25 cellular contexts compared by ENCODE assay signal in the genomic region with DNA sequence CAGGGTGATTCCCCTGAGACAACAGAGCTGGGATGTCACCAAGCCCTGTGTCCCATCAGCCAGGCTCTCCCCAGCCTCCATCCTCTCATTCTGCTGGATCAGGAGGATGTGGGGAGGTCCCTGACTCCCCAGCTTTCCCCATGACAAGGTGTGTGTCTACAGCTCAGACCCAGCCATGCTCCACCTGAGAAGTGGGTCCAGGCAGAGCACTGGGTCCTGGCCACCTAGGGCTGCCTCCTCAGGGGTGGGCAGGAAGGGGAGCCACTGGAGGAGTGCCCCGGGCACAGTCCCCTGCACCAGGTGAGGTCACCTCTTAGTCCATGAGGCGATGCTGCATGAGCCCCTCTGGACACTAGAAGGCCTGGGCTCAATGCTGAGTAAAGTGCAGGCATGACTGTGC. TPM values are rescaled to one million over a fixed set of nuclear protein-coding genes. Genes with fewer than 3 reads are reported as not detected.
DNase-seq lines count a peak whose midpoint lies in the region; ATAC-seq and TF ChIP-seq lines count a peak whose summit lies in the region.
"Had no signal": no experiment of that assay in that cellular context is flagged by ENCODE, and none has a peak within 500 bp of the region (broad histone marks: within the 10 kb centered on the region; RNA-seq: fewer than 3 reads in every experiment).

No MANE protein-coding gene starts in this region.

- H2BK12ac ChIP-seq in neuronal stem cell (ENCODE audit: low read length), result peak overlapping the region; percentile 26

- no peak for TF ChIP-seq CTCF in activated CD8-positive, alpha-beta T cell treated with anti-CD3 and anti-CD28 coated beads for 36 hours (IDR thresholded peaks at IDR 0.05)

- DNase-seq in T-helper 2 cell treated with Interferon-gamma antibody and Interleukin-4, amounts not matched to agents 5 μg/mL and 100 μg/mL, for 36 hours (ENCODE audit: low spot score), result no peak
- DNase-seq in T-helper 2 cell (no peak), neuronal stem cell (ENCODE audit: low spot score) (no peak), foreskin melanocyte (no peak), RPMI8226 (no peak)
- no peak for DNase-seq in activated CD8-positive, alpha-beta T cell treated with anti-CD3 and anti-CD28 coated beads for 36 hours
- DNase-seq: 8988T; activated T-cell treated with anti-CD3 and anti-CD28 coated beads, Interleukin-2, amount 50 U/mL, for 24 hours; AML-193; body of pancreas; endodermal cell; esophagus squamous epithelium; GM23248; NCI-H1105 treated with DMSO at 0.1 percent for 48 hours; NCI-H2081; ovary; PC-3; SHP77 treated with DMSO at 0.1 percent for 48 hours; upper lobe of left lung had no signal

- H3K18ac ChIP-seq in neuronal stem cell (ENCODE audit: low read length), result no peak overlapping the region

- no peak overlapping the region for H2AFZ ChIP-seq in neuronal stem cell (ENCODE audit: low read length)
- H2AFZ ChIP-seq: GM23248 had no signal

- peak overlapping the region; percentile 65 for H2AK5ac ChIP-seq in neuronal stem cell (ENCODE audit: low read depth, low read length)

- no peak overlapping the region for H4K8ac ChIP-seq in neuronal stem cell (ENCODE audit: low read depth, low read length)

- H2BK5ac ChIP-seq in neuronal stem cell (ENCODE audit: low read length), result no peak overlapping the region

- no peaks in the 10 kb centered on the region for H3K9me3 ChIP-seq in neuronal stem cell (replicated peaks in 1 of 2; ENCODE audit: control insufficient read depth in 2 of 2, insufficient read depth in 1 of 2, low read depth in 1 of 2, low read length in 2 of 2)
- H3K9me3 ChIP-seq: body of pancreas, esophagus squamous epithelium, ovary, upper lobe of left lung had no signal

- peaks cover 69% of the 10 kb centered on the region for H3K4me1 Mint-ChIP-seq in T-helper 2 cell treated with Interferon-gamma antibody and Interleukin-4, amounts not matched to agents 5 μg/mL and 100 μg/mL, for 36 hours (ENCODE audit: low read depth)
- peaks cover 38 to 44% (median 40%) of the 10 kb centered on the region in 3 donors for H3K4me1 Mint-ChIP-seq in IgD-negative memory B cell
- H3K4me1 Mint-ChIP-seq in activated CD8-positive, alpha-beta T cell treated with anti-CD3 and anti-CD28 coated beads for 36 hours (ENCODE audit: low read depth), result peaks cover 43% of the 10 kb centered on the region

- peak overlapping the region; percentile 97 for H3K27ac Mint-ChIP-seq in T-helper 2 cell treated with Interferon-gamma antibody and Interleukin-4, amounts not matched to agents 5 μg/mL and 100 μg/mL, for 36 hours
- H3K27ac Mint-ChIP-seq in IgD-negative memory B cell, result peak overlapping the region in 2 of 3 donors; percentile 89 to 90
- peak overlapping the region; percentile 98 for H3K27ac Mint-ChIP-seq in activated CD8-positive, alpha-beta T cell treated with anti-CD3 and anti-CD28 coated beads for 36 hours
- H3K27ac Mint-ChIP-seq: endodermal cell had no signal

- H4K91ac ChIP-seq in neuronal stem cell (ENCODE audit: low read depth, low read length, poor library complexity), result no peak overlapping the region

- peaks cover 6% of the 10 kb centered on the region for H3K36me3 Mint-ChIP-seq in T-helper 2 cell treated with Interferon-gamma antibody and Interleukin-4, amounts not matched to agents 5 μg/mL and 100 μg/mL, for 36 hours (ENCODE audit: low read depth)
- peaks cover 2% of the 10 kb centered on the region for H3K36me3 Mint-ChIP-seq in IgD-negative memory B cell
- H3K36me3 Mint-ChIP-seq in activated CD8-positive, alpha-beta T cell treated with anti-CD3 and anti-CD28 coated beads for 36 hours (ENCODE audit: low read depth), result peaks cover 2% of the 10 kb centered on the region

- POLR2A ChIA-PET in activated CD8-positive, alpha-beta T cell treated with anti-CD3 and anti-CD28 coated beads for 36 hours (lab: Charles Lee), result interaction anchor here (1.9 kb wide), 1 partner anchor 13 kb away, joined by 6 read pairs; no protein-coding TSS in a partner anchor

- peaks cover 0 to 28% (median 4%) of the 10 kb centered on the region in 3 experiments for H3K27me3 ChIP-seq in neuronal stem cell (ENCODE audit: control insufficient read depth in 3 of 3, insufficient read depth in 3 of 3, low read depth in 1 of 3, low read length in 3 of 3)
- H3K27me3 ChIP-seq: body of pancreas, ovary, upper lobe of left lung had no signal

- no peak overlapping the region for H3K9ac ChIP-seq in neuronal stem cell (ENCODE audit: low read depth, low read length, poor library complexity)
- H3K9ac ChIP-seq: GM23248 had no signal

- no CpG with 5 or more reads among the region's 2 CpGs for WGBS in neuronal stem cell (ENCODE audit: extremely low coverage in 2 of 2, insufficient read length in 2 of 2, insufficient replicate concordance in 1 of 2), 2 donors

- H2BK15ac ChIP-seq in neuronal stem cell (ENCODE audit: low read length), result no peak overlapping the region

- CTCF ChIA-PET in activated CD8-positive, alpha-beta T cell treated with anti-CD3 and anti-CD28 coated beads for 36 hours (lab: Charles Lee), result no interaction called here

- no peak overlapping the region for H3K4me3 Mint-ChIP-seq in T-helper 2 cell treated with Interferon-gamma antibody and Interleukin-4, amounts not matched to agents 5 μg/mL and 100 μg/mL, for 36 hours
- H3K4me3 Mint-ChIP-seq in IgD-negative memory B cell, result peak overlapping the region in 2 of 4 donors; percentile 49 to 75
- no peak overlapping the region for H3K4me3 Mint-ChIP-seq in activated CD8-positive, alpha-beta T cell treated with anti-CD3 and anti-CD28 coated beads for 36 hours
- H3K4me3 Mint-ChIP-seq: activated T-cell treated with anti-CD3 and anti-CD28 coated beads, Interleukin-2, amount 50 U/mL, for 24 hours; endodermal cell had no signal

- no peaks in the 10 kb centered on the region for H3K9me3 Mint-ChIP-seq in T-helper 2 cell treated with Interferon-gamma antibody and Interleukin-4, amounts not matched to agents 5 μg/mL and 100 μg/mL, for 36 hours
- no peaks in the 10 kb centered on the region for H3K9me3 Mint-ChIP-seq in IgD-negative memory B cell
- no peaks in the 10 kb centered on the region for H3K9me3 Mint-ChIP-seq in activated CD8-positive, alpha-beta T cell treated with anti-CD3 and anti-CD28 coated beads for 36 hours
- H3K9me3 Mint-ChIP-seq: activated T-cell treated with anti-CD3 and anti-CD28 coated beads, Interleukin-2, amount 50 U/mL, for 24 hours; endodermal cell had no signal

- H3K4me2 ChIP-seq in neuronal stem cell (ENCODE audit: insufficient read depth, low read length, poor library complexity, severe bottlenecking), result no peak overlapping the region

- H3K4ac ChIP-seq in neuronal stem cell (ENCODE audit: low read length), result peak overlapping the region; percentile 19

- H3K4me3 ChIP-seq in neuronal stem cell (ENCODE audit: low read length in 2 of 2), result no peak overlapping the region
- H3K4me3 ChIP-seq: body of pancreas, esophagus squamous epithelium, GM23248, lung, ovary, upper lobe of left lung had no signal

- H3K4me1 ChIP-seq in neuronal stem cell (ENCODE audit: control insufficient read depth in 2 of 2, insufficient read depth in 1 of 2, low read depth in 1 of 2, low read length in 2 of 2), result peaks cover 0 to 6% of the 10 kb centered on the region in 2 donors

- H2BK120ac ChIP-seq in neuronal stem cell (ENCODE audit: low read depth, low read length), result no peak overlapping the region

- peaks cover 5% of the 10 kb centered on the region for H3K79me1 ChIP-seq in neuronal stem cell (ENCODE audit: low read depth, low read length)

- ATAC-seq in activated CD8-positive, alpha-beta T cell treated with anti-CD3 and anti-CD28 coated beads for 36 hours, result no peak
- no peak for ATAC-seq in GM18868 (IDR thresholded peaks at IDR 0.05; ENCODE audit: unreplicated experiment)
- ATAC-seq: body of pancreas, PC-3, right cardiac atrium had no signal

- H3K27me3 Mint-ChIP-seq in T-helper 2 cell treated with Interferon-gamma antibody and Interleukin-4, amounts not matched to agents 5 μg/mL and 100 μg/mL, for 36 hours (ENCODE audit: low read depth), result no peaks in the 10 kb centered on the region
- H3K27me3 Mint-ChIP-seq in IgD-negative memory B cell, result no peaks in the 10 kb centered on the region
- no peaks in the 10 kb centered on the region for H3K27me3 Mint-ChIP-seq in activated CD8-positive, alpha-beta T cell treated with anti-CD3 and anti-CD28 coated beads for 36 hours

- no peak overlapping the region for H3K27ac ChIP-seq in neuronal stem cell (replicated peaks; ENCODE audit: low read length)
- H3K27ac ChIP-seq: GM23248, ovary had no signal

- H3K36me3 ChIP-seq in neuronal stem cell (replicated peaks in 1 of 2; ENCODE audit: control insufficient read depth in 2 of 2, insufficient read depth in 2 of 2, low read length in 2 of 2), result no peaks in the 10 kb centered on the region
- H3K36me3 ChIP-seq: esophagus squamous epithelium, ovary, upper lobe of left lung had no signal

- intact Hi-C loops in activated CD8-positive, alpha-beta T cell treated with anti-CD3 and anti-CD28 coated beads for 36 hours (cut with micrococcal nuclease), result no loop called here

- H3K23ac ChIP-seq in neuronal stem cell (ENCODE audit: low read depth, low read length, poor library complexity), result peak overlapping the region; percentile 17

- H3K14ac ChIP-seq in neuronal stem cell (ENCODE audit: low read length), result no peak overlapping the region

RNA-seq across cellular contexts. Expression of gene ALOX5, which starts 48.2 kb away (rescaled TPM):
- polyA plus RNA-seq in IgD-negative memory B cell, result 193 TPM
- total RNA-seq in activated CD8-positive, alpha-beta T cell treated with anti-CD3 and anti-CD28 coated beads for 36 hours, result under 1 TPM; 0.56 to 0.60 TPM
- 0.73 TPM for polyA plus RNA-seq in neuronal stem cell (2013, experiment 1 of 2)
- polyA plus RNA-seq in neuronal stem cell (2013, experiment 2 of 2), result 0.97 TPM
- total RNA-seq: GM23248, LHCN-M2 had no signal
- polyA plus RNA-seq: GM23248, keratinocyte had no signal
